ENCODE assay signal across 8 cellular contexts in genomic region chr5:181191526-181192336, GRCh38. TPM values are rescaled to one million over a fixed set of nuclear protein-coding genes. Genes with fewer than 3 reads are reported as not detected.
DNase-seq lines count a peak whose midpoint lies in the region; ATAC-seq, FAIRE-seq and TF ChIP-seq lines count a peak whose summit lies in the region.

No MANE protein-coding gene starts in this region.

- H3K4me2 ChIP-seq in OCI-LY1 (ENCODE audit: low read length): peak overlapping the region; percentile 92

- H3K9ac ChIP-seq in OCI-LY1 (ENCODE audit: low read length): peak overlapping the region; percentile 92

- H3K4me3 ChIP-seq in HEK293 (ENCODE audit: low read depth, low read length) (peak overlapping the region; percentile 75), OCI-LY1 (ENCODE audit: low read depth, low read length, poor library complexity, severe bottlenecking) (peak overlapping the region; percentile 79), prostate gland (peak overlapping the region; percentile 62 to 90)

- peak; percentile 32 for FAIRE-seq in urothelium cell line (lab: Jason Lieb, UNC)

- H4K20me1 ChIP-seq in OCI-LY1 (ENCODE audit: insufficient read depth, low read length): no peaks in the 10 kb centered on the region

- no peaks in the 10 kb centered on the region for H3K4me1 ChIP-seq in HEK293 (ENCODE audit: control insufficient read depth, insufficient read depth, low read length)
- peaks cover 20% of the 10 kb centered on the region for H3K4me1 ChIP-seq in OCI-LY1 (ENCODE audit: insufficient read depth, low read length, severe bottlenecking)
- H3K4me1 ChIP-seq in prostate gland (replicated peaks): peaks cover 7% of the 10 kb centered on the region

- WGBS in prostate gland: 2% methylated on average over 44 of the region's 64 CpGs

- H3K27me3 ChIP-seq in OCI-LY1 (ENCODE audit: insufficient read depth, low read length): no peaks in the 10 kb centered on the region
- H3K27me3 ChIP-seq in prostate gland (replicated peaks; ENCODE audit: insufficient read depth): no peaks in the 10 kb centered on the region

- CTCF ChIA-PET in HEK293 (lab: Yijun Ruan, JAX): interaction anchor here (0.8 to 4.1 kb wide), 5 partner anchors 12 to 52 kb away, joined by 4 to 27 read pairs (median 11); partner anchors contain the start of genes RACK1 and TRIM7

- intact Hi-C loops in Right ventricle myocardium superior (cut with DNase I) (loop anchor here (2.0 kb wide), 1 partner anchor 15 kb away; no protein-coding TSS in a partner anchor), prostate gland (cut with DNase I) (no loop called here)

- H3K9me3 ChIP-seq in HEK293 (ENCODE audit: control insufficient read depth, insufficient read depth, low read depth, low read length) (no peaks in the 10 kb centered on the region), OCI-LY1 (ENCODE audit: low read length) (no peaks in the 10 kb centered on the region), prostate gland (no peaks in the 10 kb centered on the region)

- POLR2A ChIA-PET in HEK293 (lab: Yijun Ruan, JAX): interaction anchor here (0.5 to 6.8 kb wide), 17 partner anchors 8 to 73 kb away, joined by 3 to 86 read pairs (median 4); partner anchors contain the start of genes RACK1, TRIM41, TRIM52 and TRIM7

- H3F3A ChIP-seq in OCI-LY1 (ENCODE audit: insufficient read depth, low read length): 0 out of 2 replicates have a peak, but pooled peaks cover 4% of the 10 kb centered on the region

- TF ChIP-seq CTCF in HEK293 (tag by site-specific recombination; IDR thresholded peaks at IDR 0.05) (no peak; the same call in 1 of the 2 replicates), OCI-LY1 (IDR thresholded peaks at IDR 0.05; ENCODE audit: low read length) (no peak), prostate gland (IDR thresholded peaks at IDR 0.05) (peak in 1 of 4 experiments; percentile 21)

- no peaks in the 10 kb centered on the region for H3K9me2 ChIP-seq in OCI-LY1 (ENCODE audit: low read depth, low read length)

- H3K36me3 ChIP-seq in HEK293 (ENCODE audit: control insufficient read depth in 2 of 2, insufficient read depth in 1 of 2, low read length in 2 of 2): no peaks in the 10 kb centered on the region
- H3K36me3 ChIP-seq in OCI-LY1 (ENCODE audit: insufficient read depth, low read length): no peaks in the 10 kb centered on the region
- H3K36me3 ChIP-seq in prostate gland: no peaks in the 10 kb centered on the region

- H3K27ac ChIP-seq in HEK293 (ENCODE audit: extremely low read depth, low read depth, low read length): peak overlapping the region; percentile 59; the same call in 1 of the 2 replicates
- H3K27ac ChIP-seq in OCI-LY1 (ENCODE audit: low read depth, low read length, poor library complexity, severe bottlenecking): peak overlapping the region; percentile 84
- H3K27ac ChIP-seq in prostate gland: peak overlapping the region; percentile 86 to 95

- TF ChIP-seq POLR2A in prostate gland (IDR thresholded peaks at IDR 0.05): peak; percentile 70

- H3K79me2 ChIP-seq in OCI-LY1 (ENCODE audit: insufficient read depth, low read length): no peaks in the 10 kb centered on the region

- peak; percentile 90 for DNase-seq in GM04504 (ENCODE audit: low read depth)
- DNase-seq in activated naive CD4-positive, alpha-beta T cell treated with anti-CD3 and anti-CD28 coated beads, Interleukin-2, amount 50 U/mL, for 16 hours: peak; percentile 91
- peak; percentile 97 for DNase-seq in Right ventricle myocardium superior
- peak; percentile 94 for DNase-seq in prostate gland (ENCODE audit: low spot score)
- peak; percentile 90 for DNase-seq in urothelium cell line (ENCODE audit: low spot score)
- DNase-seq in hippocampal formation (lab: John Stamatoyannopoulos, UW): no peak

- no peak overlapping the region for H2AFZ ChIP-seq in OCI-LY1 (ENCODE audit: low read length)

- ATAC-seq in Right ventricle myocardium superior (ENCODE audit: poor library complexity): peak; percentile 79

TF ChIP-seq in HEK293, 187 proteins besides CTCF, POLR2A, EP300 and RAD21 (continues in another document):
- TF ChIP-seq ZNF600 (tag by site-specific recombination; IDR thresholded peaks at IDR 0.05): peak; percentile 38
- 0 out of 2 replicates have a peak, but pooled peaks have one; percentile 25 for TF ChIP-seq MZF1 (tag by site-specific recombination; IDR thresholded peaks at IDR 0.05; ENCODE audit: borderline replicate concordance)
- TF ChIP-seq ZNF184 (tag by site-specific recombination; IDR thresholded peaks at IDR 0.05): peak; percentile 69; the same call in 1 of the 2 replicates
- TF ChIP-seq ZNF433 (tag by site-specific recombination; IDR thresholded peaks at IDR 0.05; ENCODE audit: low read depth): no peak
- TF ChIP-seq ZNF24 (tag by site-specific recombination; IDR thresholded peaks at IDR 0.05): peak; percentile 53; the same call in 1 of the 2 replicates
- peak; percentile 31 for TF ChIP-seq PATZ1 (tag by site-specific recombination; IDR thresholded peaks at IDR 0.05)
- peak; percentile 62; the same call in 1 of the 2 replicates for TF ChIP-seq KLF10 (tag by site-specific recombination; IDR thresholded peaks at IDR 0.05)
- TF ChIP-seq ATF2 (tag by site-specific recombination; IDR thresholded peaks at IDR 0.05; ENCODE audit: low read depth): no peak
- 0 out of 2 replicates have a peak, but pooled peaks have one; percentile 1 for TF ChIP-seq ZNF239 (tag by site-specific recombination; IDR thresholded peaks at IDR 0.05)
- peak; percentile 76 for TF ChIP-seq ZBTB17 (tag by site-specific recombination; IDR thresholded peaks at IDR 0.05)
- peak; percentile 12; the same call in 1 of the 2 replicates for TF ChIP-seq ZNF501 (tag by site-specific recombination; IDR thresholded peaks at IDR 0.05)
- peak; percentile 17; the same call in 1 of the 2 replicates for TF ChIP-seq ZNF610 (tag by site-specific recombination; IDR thresholded peaks at IDR 0.05; ENCODE audit: borderline replicate concordance)
- 0 out of 2 replicates have a peak, but pooled peaks have one; percentile 64 for TF ChIP-seq KLF7 (tag by site-specific recombination; IDR thresholded peaks at IDR 0.05; ENCODE audit: borderline replicate concordance)
- 0 out of 2 replicates have a peak, but pooled peaks have one; percentile 25 for TF ChIP-seq ZFP69B (tag by site-specific recombination; IDR thresholded peaks at IDR 0.05)
- TF ChIP-seq ZBTB6 (tag by site-specific recombination; IDR thresholded peaks at IDR 0.05): peak; percentile 70; the same call in 1 of the 2 replicates
- peak; percentile 34; the same call in 1 of the 2 replicates for TF ChIP-seq BCL11A (tag by site-specific recombination; IDR thresholded peaks at IDR 0.05; ENCODE audit: low read depth)
- TF ChIP-seq ZNF660 (tag by site-specific recombination; IDR thresholded peaks at IDR 0.05): peak; percentile 85
- TF ChIP-seq SP7 (tag by site-specific recombination; IDR thresholded peaks at IDR 0.05): peak; percentile 72
- peak; percentile 70 for TF ChIP-seq ZBTB20 (tag by site-specific recombination; IDR thresholded peaks at IDR 0.05)

RNA-seq across cellular contexts. Expression of gene TRIM7, which starts 13.3 kb away (rescaled TPM):
- total RNA-seq in Right ventricle myocardium superior (10.8 TPM), prostate gland (1 to 10 TPM; 4.5 to 6.4 TPM)

RNA-seq across cellular contexts. Expression of gene TRIM41, which starts 31.4 kb away (rescaled TPM):
- total RNA-seq in Right ventricle myocardium superior (20.7 TPM), prostate gland (10 to 100 TPM; 16.9 to 28.3 TPM)

RNA-seq across cellular contexts. Expression of gene OR2V2, which starts 44.3 kb away (rescaled TPM):
- not detected for total RNA-seq in Right ventricle myocardium superior
- total RNA-seq in prostate gland: not detected

RNA-seq across cellular contexts. Expression of gene RACK1, which starts 52.0 kb away (rescaled TPM):
- total RNA-seq in Right ventricle myocardium superior (577 TPM), prostate gland (1,000 to 10,000 TPM; 2,058 to 4,360 TPM)

Comparison
In these comparisons a context has a peak if more than half of its experiments do, and no peak if none do; other contexts are left out.
1. DNase-seq: peak in GM04504 (single experiment), activated naive CD4-positive, alpha-beta T cell treated with anti-CD3 and anti-CD28 coated beads, Interleukin-2, amount 50 U/mL, for 16 hours (single experiment), Right ventricle myocardium superior (single experiment), prostate gland (single experiment) and urothelium cell line (single experiment); none in hippocampal formation (0 of 2).
2. Peak in every context shown above with its lines, with median percentiles within 50 percentile points of each other: H3K27ac ChIP-seq and H3K4me3 ChIP-seq.